8 cellular contexts compared by ENCODE assay signal in genomic region chr1:61724721-61725694, GRCh38. TPM values are rescaled to one million over a fixed set of nuclear protein-coding genes. Genes with fewer than 3 reads are reported as not detected.
DNase-seq lines count a peak whose midpoint lies in the region; TF ChIP-seq lines count a peak whose summit lies in the region.

TSS of gene TM2D1 (minus strand) at chr1:61725141. CDS start at chr1:61725120, 21 bp downstream.

- H3K4ac ChIP-seq in mesendoderm (ENCODE audit: low read depth, low read length): no peak within 1 kb of the TSS

- peak within 1 kb of the TSS; percentile 97 for H3K56ac ChIP-seq in mesendoderm (ENCODE audit: low read length)

- H3K27me3 ChIP-seq in endocrine pancreas (ENCODE audit: control insufficient read depth, insufficient read depth, low read length) (no peaks in the 10 kb centered on the region), mesendoderm (ENCODE audit: insufficient read depth, low read length, poor library complexity) (no peaks in the 10 kb centered on the region)

- no peak within 1 kb of the TSS for H2AK5ac ChIP-seq in mesendoderm (ENCODE audit: low read length)

- H2BK5ac ChIP-seq in mesendoderm (ENCODE audit: low read length): peak within 1 kb of the TSS; percentile 65

- peak; percentile 78 for DNase-seq in CMK (ENCODE audit: low read depth)
- DNase-seq in GM20000 (ENCODE audit: low spot score): peak; percentile 88
- peak; percentile 94 for DNase-seq in HT-29 (ENCODE audit: low spot score)
- peak; percentile 92 to 94 for DNase-seq in NOMO-1 (lab: John Stamatoyannopoulos, UW; ENCODE audit: unreplicated experiment in 2 of 2)
- DNase-seq in activated CD8-positive, alpha-beta memory T cell treated with anti-CD3 and anti-CD28 coated beads for 48 hours (ENCODE audit: low read depth in 2 of 3, low spot score in 2 of 3): peak; percentile 69 to 81 (median 71)
- DNase-seq in mesendoderm: peak; percentile 96
- peak; percentile 72 for DNase-seq in stimulated activated CD8-positive, alpha-beta memory T cell treated with anti-CD3 and anti-CD28 coated beads, Interleukin-15, amount 100 ng/mL, for 1 hour (ENCODE audit: low read depth)

- H3K9ac ChIP-seq in endocrine pancreas (ENCODE audit: control insufficient read depth, insufficient read depth, low read length) (peak within 1 kb of the TSS; percentile 87), mesendoderm (ENCODE audit: low read length) (peak within 1 kb of the TSS; percentile 97)

- TF ChIP-seq CTCF in GM20000 (IDR thresholded peaks at IDR 0.05; ENCODE audit: extremely low read depth, missing control alignments): no peak

- H2BK15ac ChIP-seq in mesendoderm (replicated peaks; ENCODE audit: low read depth): peak within 1 kb of the TSS; percentile 85

- peak within 1 kb of the TSS; percentile 28 for H3K18ac ChIP-seq in mesendoderm (ENCODE audit: low read length)

- peaks cover 3% of the 10 kb centered on the region for H3K79me1 ChIP-seq in mesendoderm (ENCODE audit: low read length)

- H3K27ac ChIP-seq in mesendoderm (ENCODE audit: low read depth, low read length): peak within 1 kb of the TSS; percentile 42

- peak within 1 kb of the TSS; percentile 65 for H3K4me2 ChIP-seq in mesendoderm (ENCODE audit: low read length)

- H3K4me3 ChIP-seq in endocrine pancreas (ENCODE audit: control insufficient read depth, insufficient read depth, low read length) (peak within 1 kb of the TSS; percentile 97), mesendoderm (ENCODE audit: low read length) (peak within 1 kb of the TSS; percentile 92)

- H2BK120ac ChIP-seq in mesendoderm (ENCODE audit: low read depth, low read length): no peak within 1 kb of the TSS

- WGBS in mesendoderm (ENCODE audit: extremely low coverage, insufficient coverage, low lambda C conversion rate): no CpG with 5 or more reads among the region's 46 CpGs

- H4K5ac ChIP-seq in mesendoderm (ENCODE audit: low read length): peak within 1 kb of the TSS; percentile 94

- no peak within 1 kb of the TSS for H3K23ac ChIP-seq in mesendoderm (ENCODE audit: low read length)

- H3K79me2 ChIP-seq in mesendoderm (ENCODE audit: control insufficient read depth, insufficient read depth, low read length): peaks cover 10% of the 10 kb centered on the region

- H3K4me1 ChIP-seq in endocrine pancreas (ENCODE audit: control insufficient read depth, insufficient read depth, low read length): peaks cover 6% of the 10 kb centered on the region
- no peaks in the 10 kb centered on the region for H3K4me1 ChIP-seq in mesendoderm (ENCODE audit: control insufficient read depth, low read depth, low read length)

- H3K9me3 ChIP-seq in endocrine pancreas (ENCODE audit: control insufficient read depth, low read length): no peaks in the 10 kb centered on the region

- H3K36me3 ChIP-seq in endocrine pancreas (ENCODE audit: control insufficient read depth, insufficient read depth, low read length) (no peaks in the 10 kb centered on the region), mesendoderm (ENCODE audit: control insufficient read depth, insufficient read depth, low read length) (no peaks in the 10 kb centered on the region)

- H4K8ac ChIP-seq in mesendoderm (ENCODE audit: low read depth, low read length): no peak within 1 kb of the TSS

RNA-seq across cellular contexts. Expression of gene TM2D1, which starts in this region (rescaled TPM):
- total RNA-seq in HT-29 (2014; rRNA removed; shearing (Covaris generic)): 27.2 and 30.9 TPM in 2 replicates
- 16.5 TPM for polyA plus RNA-seq in mesendoderm (2013, experiment 1 of 2)
- 16.5 TPM for polyA plus RNA-seq in mesendoderm (2013, experiment 2 of 2)

Comparison
In these comparisons a context has a peak if more than half of its experiments do, and no peak if none do; other contexts are left out.
1. Peak in every context shown above with its lines: DNase-seq, H3K4me3 ChIP-seq and H3K27ac ChIP-seq.